Comparison of ENCODE assay signal across 9 cellular contexts in genomic region chr20:20594171-20594530, GRCh38.
DNase-seq lines count a peak whose midpoint lies in the region; ATAC-seq and TF ChIP-seq lines count a peak whose summit lies in the region.
"Had no signal": no experiment of that assay in that cellular context is flagged by ENCODE, and none has a peak within 500 bp of the region (broad histone marks: within the 10 kb centered on the region; RNA-seq: fewer than 3 reads in every experiment).

No MANE protein-coding gene starts in this region.

- H3K27ac Mint-ChIP-seq in brain (peak overlapping the region in 3 of 5 experiments; percentile 44 to 72 (median 71)), nephron progenitor cell (no peak overlapping the region)
- no peak overlapping the region for H3K27ac Mint-ChIP-seq in activated CD8-positive, alpha-beta T cell treated with anti-CD3 and anti-CD28 coated beads for 36 hours

- H3K9me3 Mint-ChIP-seq in brain (no peaks in the 10 kb centered on the region), nephron progenitor cell (no peaks in the 10 kb centered on the region)
- no peaks in the 10 kb centered on the region for H3K9me3 Mint-ChIP-seq in activated CD8-positive, alpha-beta T cell treated with anti-CD3 and anti-CD28 coated beads for 36 hours

- no peak for ATAC-seq in HG02642 (IDR thresholded peaks at IDR 0.05; ENCODE audit: poor library complexity, unreplicated experiment)
- no peak for ATAC-seq in activated CD8-positive, alpha-beta T cell treated with anti-CD3 and anti-CD28 coated beads for 36 hours

- no peaks in the 10 kb centered on the region for H4K20me1 ChIP-seq in neural cell (ENCODE audit: insufficient read depth)

- POLR2A ChIA-PET in GM10248 (lab: Yijun Ruan, JAX), result no interaction called here
- POLR2A ChIA-PET in activated CD8-positive, alpha-beta T cell treated with anti-CD3 and anti-CD28 coated beads for 36 hours (lab: Charles Lee), result no interaction called here

- peak; percentile 23 for DNase-seq in GM10248 (ENCODE audit: extremely low spot score)
- peak; percentile 86 for DNase-seq in NCI-H1694 treated with DMSO at 0.1 percent for 48 hours (lab: John Stamatoyannopoulos, UW)
- no peak for DNase-seq in nephron progenitor cell
- no peak for DNase-seq in activated T-cell treated with anti-CD3 and anti-CD28 coated beads, Interleukin-2, amount 50 U/mL, for 1 hour
- DNase-seq in activated CD8-positive, alpha-beta T cell treated with anti-CD3 and anti-CD28 coated beads for 36 hours, result no peak

- no peak overlapping the region for H2AFZ ChIP-seq in neural cell (ENCODE audit: low read depth, low read length)

- H3K4me2 ChIP-seq in neural cell (ENCODE audit: low read length), result no peak overlapping the region

- intact Hi-C loops in activated CD8-positive, alpha-beta T cell treated with anti-CD3 and anti-CD28 coated beads for 36 hours (cut with micrococcal nuclease), result loop anchor here (10.0 kb wide), 1 partner anchor 509 kb away; no protein-coding TSS in a partner anchor

- H3K4me3 ChIP-seq in neural cell (ENCODE audit: low read length), result no peak overlapping the region

- H3K4me3 Mint-ChIP-seq in brain, result no peak overlapping the region
- no peak overlapping the region for H3K4me3 Mint-ChIP-seq in nephron progenitor cell
- no peak overlapping the region for H3K4me3 Mint-ChIP-seq in activated CD8-positive, alpha-beta T cell treated with anti-CD3 and anti-CD28 coated beads for 36 hours

- CTCF ChIA-PET in GM10248 (lab: Yijun Ruan, JAX), result interaction anchor here (0.8 to 4.2 kb wide), 33 partner anchors 8 to 542 kb away, joined by 3 to 28 read pairs (median 3); partner anchors contain the start of genes CFAP61 and CRNKL1
- CTCF ChIA-PET in activated CD8-positive, alpha-beta T cell treated with anti-CD3 and anti-CD28 coated beads for 36 hours (lab: Charles Lee), result interaction anchor here (0.7 to 3.6 kb wide), 22 partner anchors 10 to 509 kb away, joined by 3 to 21 read pairs (median 3); no protein-coding TSS in a partner anchor

- H3K4me1 Mint-ChIP-seq in brain (peaks cover 11% of the 10 kb centered on the region), nephron progenitor cell (peaks cover 4% of the 10 kb centered on the region)
- H3K4me1 Mint-ChIP-seq in activated CD8-positive, alpha-beta T cell treated with anti-CD3 and anti-CD28 coated beads for 36 hours (ENCODE audit: low read depth), result no peaks in the 10 kb centered on the region

- H3K9me3 ChIP-seq in neural cell (ENCODE audit: low read length), result no peaks in the 10 kb centered on the region
- H3K9me3 ChIP-seq: neutrophil had no signal

- H3K27me3 ChIP-seq in neural cell (ENCODE audit: insufficient read depth, low read depth, low read length), result no peaks in the 10 kb centered on the region
- H3K27me3 ChIP-seq: neutrophil had no signal

- H3K27ac ChIP-seq in neural cell (ENCODE audit: low read length), result no peak overlapping the region
- H3K27ac ChIP-seq: neutrophil had no signal

- peak; percentile 59 for TF ChIP-seq RAD21 in neural cell (conservative IDR thresholded peaks at IDR 0.05)

- H3K36me3 ChIP-seq in neural cell (ENCODE audit: insufficient read depth, low read length), result peaks cover 5% of the 10 kb centered on the region

- no peaks in the 10 kb centered on the region for H3K79me2 ChIP-seq in neural cell (replicated peaks; ENCODE audit: insufficient read depth, low read length)

- H3F3A ChIP-seq in neural cell (ENCODE audit: insufficient read depth, low read length, poor library complexity, severe bottlenecking), result no peaks in the 10 kb centered on the region

- TF ChIP-seq EP300 in neural cell (conservative IDR thresholded peaks at IDR 0.05; ENCODE audit: poor library complexity, severe bottlenecking), result no peak

- H3K27me3 Mint-ChIP-seq in brain (no peaks in the 10 kb centered on the region), nephron progenitor cell (ENCODE audit: low read depth, poor library complexity) (no peaks in the 10 kb centered on the region)
- H3K27me3 Mint-ChIP-seq in activated CD8-positive, alpha-beta T cell treated with anti-CD3 and anti-CD28 coated beads for 36 hours, result no peaks in the 10 kb centered on the region

- H3K36me3 Mint-ChIP-seq in brain (peaks cover 25% of the 10 kb centered on the region), nephron progenitor cell (ENCODE audit: low read depth) (peaks cover 15% of the 10 kb centered on the region)
- H3K36me3 Mint-ChIP-seq in activated CD8-positive, alpha-beta T cell treated with anti-CD3 and anti-CD28 coated beads for 36 hours (ENCODE audit: low read depth), result peaks cover 8% of the 10 kb centered on the region

- H3K9me2 ChIP-seq in neural cell (ENCODE audit: insufficient read depth, low read length), result no peaks in the 10 kb centered on the region

- TF ChIP-seq CTCF in GM10248 (IDR thresholded peaks at IDR 0.05; ENCODE audit: control extremely low read depth, extremely low read depth, low read depth, missing control alignments), result peak; percentile 45
- TF ChIP-seq CTCF in brain (conservative IDR thresholded peaks at IDR 0.05), result peak; percentile 35 to 38
- peak; percentile 55 for TF ChIP-seq CTCF in neural cell (IDR thresholded peaks at IDR 0.05; ENCODE audit: poor library complexity, severe bottlenecking)
- TF ChIP-seq CTCF in nephron progenitor cell (IDR thresholded peaks at IDR 0.05), result no peak
- no peak for TF ChIP-seq CTCF in activated CD8-positive, alpha-beta T cell treated with anti-CD3 and anti-CD28 coated beads for 36 hours (IDR thresholded peaks at IDR 0.05)

- H3K9ac ChIP-seq in neural cell (ENCODE audit: low read length), result no peak overlapping the region

TF ChIP-seq in neural cell, 6 proteins besides CTCF, POLR2A, EP300 and RAD21:
- TF ChIP-seq SMC3 (conservative IDR thresholded peaks at IDR 0.05; ENCODE audit: poor library complexity), result peak; percentile 58
- no peak for TF ChIP-seq MXI1 (conservative IDR thresholded peaks at IDR 0.05; ENCODE audit: poor library complexity, severe bottlenecking)

Comparison
In these comparisons a context has a peak if more than half of its experiments do, and no peak if none do; other contexts are left out.
1. DNase-seq: peak in GM10248 (single experiment) and NCI-H1694 treated with DMSO at 0.1 percent for 48 hours (single experiment); none in nephron progenitor cell (single experiment), activated T-cell treated with anti-CD3 and anti-CD28 coated beads, Interleukin-2, amount 50 U/mL, for 1 hour (single experiment) and activated CD8-positive, alpha-beta T cell treated with anti-CD3 and anti-CD28 coated beads for 36 hours (single experiment).
2. CTCF ChIP-seq: peak in GM10248 (single experiment), brain (2 of 2) and neural cell (single experiment); none in nephron progenitor cell (single experiment) and activated CD8-positive, alpha-beta T cell treated with anti-CD3 and anti-CD28 coated beads for 36 hours (single experiment).
3. H3K27ac Mint-ChIP-seq: peak in brain (3 of 5); none in nephron progenitor cell (single experiment) and activated CD8-positive, alpha-beta T cell treated with anti-CD3 and anti-CD28 coated beads for 36 hours (single experiment).